ENCODE assay signal across 1 cellular context in the genomic region with DNA sequence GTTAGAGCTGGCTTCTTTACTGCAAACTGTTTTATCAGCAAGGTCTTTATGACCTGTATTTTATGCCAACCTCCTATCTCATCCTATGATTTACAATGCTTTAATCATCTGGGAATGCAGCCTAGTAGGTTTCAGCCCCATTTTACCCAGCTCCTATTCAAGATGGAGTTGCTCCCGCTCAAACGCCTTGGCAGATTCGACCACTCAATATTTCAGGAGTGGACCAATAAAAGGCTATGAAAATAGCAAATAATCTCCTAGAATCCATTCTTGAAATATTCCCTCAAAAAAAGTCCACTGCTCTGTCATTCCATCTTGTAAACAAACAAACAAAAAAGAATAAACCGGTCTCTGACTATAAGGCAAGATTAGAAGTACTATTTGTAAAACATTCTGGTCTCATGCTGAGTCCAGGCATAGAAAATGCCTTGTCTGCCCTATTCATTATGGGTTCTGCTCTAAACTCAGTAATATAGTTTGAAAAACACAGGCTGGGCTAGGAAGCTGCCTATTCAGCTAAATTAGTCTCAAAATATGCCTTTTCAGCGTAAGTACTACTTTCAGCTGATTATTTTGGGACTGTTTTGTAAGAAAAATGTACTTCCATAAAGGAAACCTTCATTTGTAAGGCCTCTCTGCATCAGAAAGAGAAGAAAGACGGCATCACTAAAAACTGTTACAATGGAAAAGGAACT.
TF ChIP-seq lines count a peak whose summit lies in the region.

No MANE protein-coding gene starts in this region.

TF ChIP-seq in K562, 482 proteins besides CTCF, POLR2A, EP300 and RAD21 (continued from another document):
- TF ChIP-seq TRIM25 (IDR thresholded peaks at IDR 0.05; ENCODE audit: borderline replicate concordance) (no peak), NCOR1 (IDR thresholded peaks at IDR 0.05) (no peak), DMBX1 (CRISPR knock-in tag; IDR thresholded peaks at IDR 0.05; ENCODE audit: borderline replicate concordance) (peak; percentile 48; the same call in 1 of the 2 replicates), YY1 (IDR thresholded peaks at IDR 0.05; ENCODE audit: borderline replicate concordance in 1 of 3, control insufficient read depth in 1 of 3, extremely low read depth in 1 of 3, insufficient read depth in 3 of 3, insufficient read length in 1 of 3, insufficient replicate concordance in 2 of 3, low read depth in 1 of 3, low read length in 2 of 3) (no peak), ZNF133 (CRISPR knock-in tag; IDR thresholded peaks at IDR 0.05) (no peak), CTBP1 (IDR thresholded peaks at IDR 0.05; ENCODE audit: borderline replicate concordance) (no peak), ZNF639 (CRISPR knock-in tag; conservative IDR thresholded peaks at IDR 0.05 in 1 of 2, IDR thresholded peaks at IDR 0.05 in 1 of 2) (peak in 1 of 2 experiments; percentile 82; a peak in 2 of 4 replicates)
- TF ChIP-seq, protein P1, sequence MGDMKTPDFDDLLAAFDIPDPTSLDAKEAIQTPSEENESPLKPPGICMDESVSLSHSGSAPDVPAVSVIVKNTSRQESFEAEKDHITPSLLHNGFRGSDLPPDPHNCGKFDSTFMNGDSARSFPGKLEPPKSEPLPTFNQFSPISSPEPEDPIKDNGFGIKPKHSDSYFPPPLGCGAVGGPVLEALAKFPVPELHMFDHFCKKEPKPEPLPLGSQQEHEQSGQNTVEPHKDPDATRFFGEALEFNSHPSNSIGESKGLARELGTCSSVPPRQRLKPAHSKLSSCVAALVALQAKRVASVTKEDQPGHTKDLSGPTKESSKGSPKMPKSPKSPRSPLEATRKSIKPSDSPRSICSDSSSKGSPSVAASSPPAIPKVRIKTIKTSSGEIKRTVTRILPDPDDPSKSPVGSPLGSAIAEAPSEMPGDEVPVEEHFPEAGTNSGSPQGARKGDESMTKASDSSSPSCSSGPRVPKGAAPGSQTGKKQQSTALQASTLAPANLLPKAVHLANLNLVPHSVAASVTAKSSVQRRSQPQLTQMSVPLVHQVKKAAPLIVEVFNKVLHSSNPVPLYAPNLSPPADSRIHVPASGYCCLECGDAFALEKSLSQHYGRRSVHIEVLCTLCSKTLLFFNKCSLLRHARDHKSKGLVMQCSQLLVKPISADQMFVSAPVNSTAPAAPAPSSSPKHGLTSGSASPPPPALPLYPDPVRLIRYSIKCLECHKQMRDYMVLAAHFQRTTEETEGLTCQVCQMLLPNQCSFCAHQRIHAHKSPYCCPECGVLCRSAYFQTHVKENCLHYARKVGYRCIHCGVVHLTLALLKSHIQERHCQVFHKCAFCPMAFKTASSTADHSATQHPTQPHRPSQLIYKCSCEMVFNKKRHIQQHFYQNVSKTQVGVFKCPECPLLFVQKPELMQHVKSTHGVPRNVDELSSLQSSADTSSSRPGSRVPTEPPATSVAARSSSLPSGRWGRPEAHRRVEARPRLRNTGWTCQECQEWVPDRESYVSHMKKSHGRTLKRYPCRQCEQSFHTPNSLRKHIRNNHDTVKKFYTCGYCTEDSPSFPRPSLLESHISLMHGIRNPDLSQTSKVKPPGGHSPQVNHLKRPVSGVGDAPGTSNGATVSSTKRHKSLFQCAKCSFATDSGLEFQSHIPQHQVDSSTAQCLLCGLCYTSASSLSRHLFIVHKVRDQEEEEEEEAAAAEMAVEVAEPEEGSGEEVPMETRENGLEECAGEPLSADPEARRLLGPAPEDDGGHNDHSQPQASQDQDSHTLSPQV (IDR thresholded peaks at IDR 0.05) = peak; percentile 55; the same call in 1 of the 2 replicates
- TF ChIP-seq, protein P2, sequence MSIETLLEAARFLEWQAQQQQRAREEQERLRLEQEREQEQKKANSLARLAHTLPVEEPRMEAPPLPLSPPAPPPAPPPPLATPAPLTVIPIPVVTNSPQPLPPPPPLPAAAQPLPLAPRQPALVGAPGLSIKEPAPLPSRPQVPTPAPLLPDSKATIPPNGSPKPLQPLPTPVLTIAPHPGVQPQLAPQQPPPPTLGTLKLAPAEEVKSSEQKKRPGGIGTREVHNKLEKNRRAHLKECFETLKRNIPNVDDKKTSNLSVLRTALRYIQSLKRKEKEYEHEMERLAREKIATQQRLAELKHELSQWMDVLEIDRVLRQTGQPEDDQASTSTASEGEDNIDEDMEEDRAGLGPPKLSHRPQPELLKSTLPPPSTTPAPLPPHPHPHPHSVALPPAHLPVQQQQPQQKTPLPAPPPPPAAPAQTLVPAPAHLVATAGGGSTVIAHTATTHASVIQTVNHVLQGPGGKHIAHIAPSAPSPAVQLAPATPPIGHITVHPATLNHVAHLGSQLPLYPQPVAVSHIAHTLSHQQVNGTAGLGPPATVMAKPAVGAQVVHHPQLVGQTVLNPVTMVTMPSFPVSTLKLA (conservative IDR thresholded peaks at IDR 0.05) = no peak
